ENCODE assay signal across 11 cellular contexts in the genomic region with DNA sequence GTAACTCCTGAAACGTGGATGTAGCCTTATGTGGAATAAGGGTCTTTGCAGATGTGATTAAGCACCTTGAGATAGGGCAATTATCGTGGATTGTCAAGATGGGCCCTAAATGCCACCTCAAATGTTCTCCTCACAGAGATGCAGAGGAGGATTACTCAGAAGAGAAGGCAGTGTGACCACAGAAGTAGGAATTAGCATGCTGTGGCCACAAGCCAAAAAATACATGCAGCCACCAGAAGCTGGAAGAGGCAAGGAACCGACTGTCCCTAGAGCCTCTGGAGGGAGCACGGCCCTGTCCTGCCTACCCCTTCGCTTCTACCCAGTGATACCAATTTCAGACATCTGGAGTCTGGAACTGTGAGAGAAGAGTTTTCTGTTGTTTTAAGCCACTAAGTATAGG. TPM values are rescaled to one million over a fixed set of nuclear protein-coding genes. Genes with fewer than 3 reads are reported as not detected.
DNase-seq lines count a peak whose midpoint lies in the region; ATAC-seq, FAIRE-seq and TF ChIP-seq lines count a peak whose summit lies in the region.
"Had no signal": no experiment of that assay in that cellular context is flagged by ENCODE, and none has a peak within 500 bp of the region (broad histone marks: within the 10 kb centered on the region; RNA-seq: fewer than 3 reads in every experiment).

No MANE protein-coding gene starts in this region.

- H3K27ac Mint-ChIP-seq in progenitor cell of endocrine pancreas = no peak overlapping the region

- no peaks in the 10 kb centered on the region for H3K27me3 ChIP-seq in bronchial epithelial cell (ENCODE audit: control insufficient read depth, insufficient read depth, low read length)
- no peaks in the 10 kb centered on the region for H3K27me3 ChIP-seq in neural cell (ENCODE audit: insufficient read depth, low read depth, low read length)
- H3K27me3 ChIP-seq in ovary = no peaks in the 10 kb centered on the region
- H3K27me3 ChIP-seq: adrenal gland had no signal

- TF ChIP-seq CTCF in bronchial epithelial cell (IDR thresholded peaks at IDR 0.05; ENCODE audit: insufficient read depth, low read length, severe bottlenecking) = no peak
- TF ChIP-seq CTCF in neural cell (IDR thresholded peaks at IDR 0.05; ENCODE audit: poor library complexity, severe bottlenecking) = no peak
- TF ChIP-seq CTCF in progenitor cell of endocrine pancreas (IDR thresholded peaks at IDR 0.05; ENCODE audit: unreplicated experiment) = no peak
- TF ChIP-seq CTCF in ovary (IDR thresholded peaks at IDR 0.05) = no peak

- peak overlapping the region; percentile 64 for H3K4me2 ChIP-seq in neural cell (ENCODE audit: low read length)

- ATAC-seq in GM19351 (IDR thresholded peaks at IDR 0.05; ENCODE audit: unreplicated experiment) = no peak

- peak overlapping the region; percentile 65 for H3K9ac ChIP-seq in neural cell (ENCODE audit: low read length)

- no peak for TF ChIP-seq EP300 in neural cell (conservative IDR thresholded peaks at IDR 0.05; ENCODE audit: poor library complexity, severe bottlenecking)
- TF ChIP-seq EP300 in ovary (IDR thresholded peaks at IDR 0.05) = no peak

- H3K4me1 ChIP-seq in ovary (ENCODE audit: insufficient read depth) = peaks cover 6% of the 10 kb centered on the region

- no peak for TF ChIP-seq RAD21 in neural cell (conservative IDR thresholded peaks at IDR 0.05)

- no peaks in the 10 kb centered on the region for H3K27me3 Mint-ChIP-seq in progenitor cell of endocrine pancreas

- H3K4me3 ChIP-seq in bronchial epithelial cell (ENCODE audit: low read depth, low read length) (no peak overlapping the region), neural cell (ENCODE audit: low read length) (peak overlapping the region; percentile 57), ovary (no peak overlapping the region)
- H3K4me3 ChIP-seq: adrenal gland had no signal

- no peaks in the 10 kb centered on the region for H3K79me2 ChIP-seq in neural cell (replicated peaks; ENCODE audit: insufficient read depth, low read length)

- in situ Hi-C loops in Caki2 (cut with HindIII; ENCODE audit: low pct_unique_long_range_greater_than_20kb, low sequenced_read_pairs) = no loop called here

- H3K4me3 Mint-ChIP-seq in progenitor cell of endocrine pancreas (ENCODE audit: low read depth) = no peak overlapping the region

- H3K27ac ChIP-seq in neural cell (ENCODE audit: low read length) = peak overlapping the region; percentile 94
- no peak overlapping the region for H3K27ac ChIP-seq in ovary

- no peaks in the 10 kb centered on the region for H3K9me2 ChIP-seq in neural cell (ENCODE audit: insufficient read depth, low read length)

- H3K36me3 Mint-ChIP-seq in progenitor cell of endocrine pancreas (ENCODE audit: insufficient read depth) = no peaks in the 10 kb centered on the region

- peak; percentile 37 for DNase-seq in Caki2 (ENCODE audit: low read depth)
- peak; percentile 73 for DNase-seq in HT1080 (ENCODE audit: low read depth)
- DNase-seq in bronchial epithelial cell (ENCODE audit: low read depth) = peak; percentile 50
- DNase-seq in progenitor cell of endocrine pancreas (ENCODE audit: low spot score, unreplicated experiment) = no peak
- DNase-seq in NCI-H524 treated with DMSO at 0.1 percent for 48 hours (lab: John Stamatoyannopoulos, UW) = no peak
- DNase-seq in ovary = no peak
- DNase-seq: NCI-H2171, T-helper 9 cell had no signal

- intact Hi-C loops in ovary (cut with DNase I) = no loop called here

- no peaks in the 10 kb centered on the region for H3K9me3 ChIP-seq in neural cell (ENCODE audit: low read length)
- no peaks in the 10 kb centered on the region for H3K9me3 ChIP-seq in ovary
- H3K9me3 ChIP-seq: adrenal gland had no signal

- no peak for TF ChIP-seq POLR2A in ovary (IDR thresholded peaks at IDR 0.05)

- 76 to 87% (median 82%) methylated on average over 5 of the region's 5 CpGs for WGBS in ovary, 3 donors

- H3K9me3 Mint-ChIP-seq in progenitor cell of endocrine pancreas (ENCODE audit: low read depth) = no peaks in the 10 kb centered on the region

- H3K36me3 ChIP-seq in bronchial epithelial cell (ENCODE audit: control insufficient read depth, insufficient read depth, low read length) = no peaks in the 10 kb centered on the region
- no peaks in the 10 kb centered on the region for H3K36me3 ChIP-seq in neural cell (ENCODE audit: insufficient read depth, low read length)
- no peaks in the 10 kb centered on the region for H3K36me3 ChIP-seq in ovary
- H3K36me3 ChIP-seq: adrenal gland had no signal

- H4K20me1 ChIP-seq in neural cell (ENCODE audit: insufficient read depth) = no peaks in the 10 kb centered on the region

- peaks cover 14% of the 10 kb centered on the region for H3K4me1 Mint-ChIP-seq in progenitor cell of endocrine pancreas (ENCODE audit: low read depth)

- FAIRE-seq in bronchial epithelial cell (lab: Jason Lieb, UNC) = no peak

- no peak overlapping the region for H2AFZ ChIP-seq in neural cell (ENCODE audit: low read depth, low read length)

- H3F3A ChIP-seq in neural cell (ENCODE audit: insufficient read depth, low read length, poor library complexity, severe bottlenecking) = peaks cover 20% of the 10 kb centered on the region

TF ChIP-seq in neural cell, 6 proteins besides CTCF, POLR2A, EP300 and RAD21:
- no peak for TF ChIP-seq EZH2 (IDR thresholded peaks at IDR 0.05; ENCODE audit: borderline replicate concordance, insufficient read depth, low read length, poor library complexity, severe bottlenecking)
- no peak for TF ChIP-seq SMC3 (conservative IDR thresholded peaks at IDR 0.05; ENCODE audit: poor library complexity)
- no peak for TF ChIP-seq POLR2AphosphoS5 (IDR thresholded peaks at IDR 0.05)
- TF ChIP-seq, protein P1, sequence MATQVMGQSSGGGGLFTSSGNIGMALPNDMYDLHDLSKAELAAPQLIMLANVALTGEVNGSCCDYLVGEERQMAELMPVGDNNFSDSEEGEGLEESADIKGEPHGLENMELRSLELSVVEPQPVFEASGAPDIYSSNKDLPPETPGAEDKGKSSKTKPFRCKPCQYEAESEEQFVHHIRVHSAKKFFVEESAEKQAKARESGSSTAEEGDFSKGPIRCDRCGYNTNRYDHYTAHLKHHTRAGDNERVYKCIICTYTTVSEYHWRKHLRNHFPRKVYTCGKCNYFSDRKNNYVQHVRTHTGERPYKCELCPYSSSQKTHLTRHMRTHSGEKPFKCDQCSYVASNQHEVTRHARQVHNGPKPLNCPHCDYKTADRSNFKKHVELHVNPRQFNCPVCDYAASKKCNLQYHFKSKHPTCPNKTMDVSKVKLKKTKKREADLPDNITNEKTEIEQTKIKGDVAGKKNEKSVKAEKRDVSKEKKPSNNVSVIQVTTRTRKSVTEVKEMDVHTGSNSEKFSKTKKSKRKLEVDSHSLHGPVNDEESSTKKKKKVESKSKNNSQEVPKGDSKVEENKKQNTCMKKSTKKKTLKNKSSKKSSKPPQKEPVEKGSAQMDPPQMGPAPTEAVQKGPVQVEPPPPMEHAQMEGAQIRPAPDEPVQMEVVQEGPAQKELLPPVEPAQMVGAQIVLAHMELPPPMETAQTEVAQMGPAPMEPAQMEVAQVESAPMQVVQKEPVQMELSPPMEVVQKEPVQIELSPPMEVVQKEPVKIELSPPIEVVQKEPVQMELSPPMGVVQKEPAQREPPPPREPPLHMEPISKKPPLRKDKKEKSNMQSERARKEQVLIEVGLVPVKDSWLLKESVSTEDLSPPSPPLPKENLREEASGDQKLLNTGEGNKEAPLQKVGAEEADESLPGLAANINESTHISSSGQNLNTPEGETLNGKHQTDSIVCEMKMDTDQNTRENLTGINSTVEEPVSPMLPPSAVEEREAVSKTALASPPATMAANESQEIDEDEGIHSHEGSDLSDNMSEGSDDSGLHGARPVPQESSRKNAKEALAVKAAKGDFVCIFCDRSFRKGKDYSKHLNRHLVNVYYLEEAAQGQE (IDR thresholded peaks at IDR 0.05; ENCODE audit: borderline replicate concordance) = no peak
- no peak for TF ChIP-seq MXI1 (conservative IDR thresholded peaks at IDR 0.05; ENCODE audit: poor library complexity, severe bottlenecking)

RNA-seq across cellular contexts. Expression of gene MGAT5, which starts 47.3 kb away (rescaled TPM):
- total RNA-seq in Caki2 (2014; rRNA removed; shearing (Covaris generic); ENCODE audit: low replicate concordance) = 28.5 and 32.7 TPM in 2 replicates
- 31.5 and 37.5 TPM in 2 replicates for total RNA-seq in HT1080 (2014; rRNA removed; shearing (Covaris generic))
- 31.5 and 43.5 TPM in 2 replicates for polyA plus RNA-seq in HT1080 (2015; cell fraction: cytosol; rRNA removed)
- 43.2 and 43.4 TPM in 2 replicates for polyA plus RNA-seq in HT1080 (2015; cell fraction: nucleus; rRNA removed)
- total RNA-seq in bronchial epithelial cell = 48.7 and 66.2 TPM in 2 replicates
- 40.9 and 42.1 TPM in 2 replicates for polyA plus RNA-seq in neural cell
- 124 and 128 TPM in 2 replicates for polyA minus RNA-seq in neural cell
- 106 and 110 TPM in 2 replicates for total RNA-seq in progenitor cell of endocrine pancreas
- total RNA-seq in ovary = 10 to 100 TPM; 23.5 to 47.6 (median 32.4) TPM
- polyA plus RNA-seq in ovary = 10 to 100 TPM; 11.3 to 61.2 TPM

Comparison
In these comparisons a context has a peak if more than half of its experiments do, and no peak if none do; other contexts are left out.
1. DNase-seq: peak in Caki2 (single experiment), HT1080 (single experiment) and bronchial epithelial cell (single experiment); none in progenitor cell of endocrine pancreas (single experiment), NCI-H524 treated with DMSO at 0.1 percent for 48 hours (single experiment) and ovary (0 of 5).